1 cellular context compared by ENCODE assay signal in the genomic region with DNA sequence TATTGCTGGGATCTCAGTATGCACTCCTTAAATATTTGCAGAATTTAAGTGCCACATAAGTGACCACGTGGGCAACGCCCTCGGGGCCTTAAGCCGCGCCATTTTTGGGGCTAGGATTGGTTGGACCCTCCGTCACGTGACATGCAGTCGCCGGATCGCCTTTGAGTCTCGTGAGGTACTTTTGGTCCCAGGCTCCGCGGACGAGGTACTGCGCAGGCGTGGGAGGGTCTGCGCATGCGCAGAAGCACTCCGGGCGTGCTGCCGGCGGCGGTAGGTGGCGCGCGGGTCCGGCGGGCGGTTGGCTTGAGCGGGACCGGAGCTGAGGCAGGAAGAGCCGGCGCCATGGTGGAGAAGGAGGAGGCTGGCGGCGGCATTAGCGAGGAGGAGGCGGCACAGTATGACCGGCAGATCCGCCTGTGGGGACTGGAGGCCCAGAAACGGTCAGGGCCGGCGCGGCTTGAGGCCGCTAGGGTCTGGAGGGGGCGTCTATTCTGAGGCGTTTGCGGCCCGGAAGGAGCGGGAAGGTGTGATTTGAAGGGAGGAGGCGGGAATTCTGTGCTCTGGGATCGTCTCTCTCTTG.
TF ChIP-seq lines count a peak whose summit lies in the region.

A gene (plus strand): TSS at position 247 of the 580 bp plus-strand sequence. CDS start 96 bp downstream, at position 343.

TF ChIP-seq in HepG2, 621 proteins besides CTCF, POLR2A, EP300 and RAD21 (continued from another document and continues in another):
- TF ChIP-seq, protein P1, sequence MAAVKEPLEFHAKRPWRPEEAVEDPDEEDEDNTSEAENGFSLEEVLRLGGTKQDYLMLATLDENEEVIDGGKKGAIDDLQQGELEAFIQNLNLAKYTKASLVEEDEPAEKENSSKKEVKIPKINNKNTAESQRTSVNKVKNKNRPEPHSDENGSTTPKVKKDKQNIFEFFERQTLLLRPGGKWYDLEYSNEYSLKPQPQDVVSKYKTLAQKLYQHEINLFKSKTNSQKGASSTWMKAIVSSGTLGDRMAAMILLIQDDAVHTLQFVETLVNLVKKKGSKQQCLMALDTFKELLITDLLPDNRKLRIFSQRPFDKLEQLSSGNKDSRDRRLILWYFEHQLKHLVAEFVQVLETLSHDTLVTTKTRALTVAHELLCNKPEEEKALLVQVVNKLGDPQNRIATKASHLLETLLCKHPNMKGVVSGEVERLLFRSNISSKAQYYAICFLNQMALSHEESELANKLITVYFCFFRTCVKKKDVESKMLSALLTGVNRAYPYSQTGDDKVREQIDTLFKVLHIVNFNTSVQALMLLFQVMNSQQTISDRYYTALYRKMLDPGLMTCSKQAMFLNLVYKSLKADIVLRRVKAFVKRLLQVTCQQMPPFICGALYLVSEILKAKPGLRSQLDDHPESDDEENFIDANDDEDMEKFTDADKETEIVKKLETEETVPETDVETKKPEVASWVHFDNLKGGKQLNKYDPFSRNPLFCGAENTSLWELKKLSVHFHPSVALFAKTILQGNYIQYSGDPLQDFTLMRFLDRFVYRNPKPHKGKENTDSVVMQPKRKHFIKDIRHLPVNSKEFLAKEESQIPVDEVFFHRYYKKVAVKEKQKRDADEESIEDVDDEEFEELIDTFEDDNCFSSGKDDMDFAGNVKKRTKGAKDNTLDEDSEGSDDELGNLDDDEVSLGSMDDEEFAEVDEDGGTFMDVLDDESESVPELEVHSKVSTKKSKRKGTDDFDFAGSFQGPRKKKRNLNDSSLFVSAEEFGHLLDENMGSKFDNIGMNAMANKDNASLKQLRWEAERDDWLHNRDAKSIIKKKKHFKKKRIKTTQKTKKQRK (IDR thresholded peaks at IDR 0.05; ENCODE audit: low read length), result no peak
- TF ChIP-seq FOXJ3 (CRISPR knock-in tag; IDR thresholded peaks at IDR 0.05; ENCODE audit: borderline replicate concordance) (0 out of 2 replicates have a peak, but pooled peaks have one; percentile 17), SOX5 (CRISPR knock-in tag; IDR thresholded peaks at IDR 0.05; ENCODE audit: borderline replicate concordance) (peak; percentile 61; the same call in 1 of the 2 replicates), HNRNPLL (IDR thresholded peaks at IDR 0.05; ENCODE audit: low read depth, low read length, poor library complexity, severe bottlenecking) (peak; percentile 63), CBX1 (IDR thresholded peaks at IDR 0.05; ENCODE audit: low read depth) (peak; percentile 46), ZNF3 (CRISPR knock-in tag; IDR thresholded peaks at IDR 0.05) (no peak), ELF1 (CRISPR knock-in tag; IDR thresholded peaks at IDR 0.05) (peak; percentile 63), KDM5A (IDR thresholded peaks at IDR 0.05; ENCODE audit: borderline replicate concordance, low read length) (peak; percentile 56; the same call in 1 of the 2 replicates), TEAD3 (CRISPR knock-in tag; optimal IDR thresholded peaks at IDR 0.05; ENCODE audit: borderline replicate concordance) (peak; percentile 57), MIXL1 (CRISPR knock-in tag; IDR thresholded peaks at IDR 0.05) (peak; percentile 41; the same call in 1 of the 2 replicates), MTA1 (CRISPR knock-in tag; IDR thresholded peaks at IDR 0.05; ENCODE audit: borderline replicate concordance) (peak; percentile 37; the same call in 1 of the 2 replicates), PHF8 (CRISPR knock-in tag; IDR thresholded peaks at IDR 0.05) (peak; percentile 82), PITX1 (CRISPR knock-in tag; IDR thresholded peaks at IDR 0.05) (peak; percentile 65), ZNF775 (CRISPR knock-in tag; IDR thresholded peaks at IDR 0.05; ENCODE audit: borderline replicate concordance) (no peak), SP4 (CRISPR knock-in tag; IDR thresholded peaks at IDR 0.05) (peak; percentile 69; the same call in 1 of the 2 replicates), ZNF274 (CRISPR knock-in tag; IDR thresholded peaks at IDR 0.05) (peak; percentile 90), TARDBP (CRISPR knock-in tag; IDR thresholded peaks at IDR 0.05) (peak; percentile 62; the same call in 1 of the 2 replicates), TGIF2 (CRISPR knock-in tag; IDR thresholded peaks at IDR 0.05) (peak; percentile 54; the same call in 1 of the 2 replicates)
- TF ChIP-seq, protein P2, sequence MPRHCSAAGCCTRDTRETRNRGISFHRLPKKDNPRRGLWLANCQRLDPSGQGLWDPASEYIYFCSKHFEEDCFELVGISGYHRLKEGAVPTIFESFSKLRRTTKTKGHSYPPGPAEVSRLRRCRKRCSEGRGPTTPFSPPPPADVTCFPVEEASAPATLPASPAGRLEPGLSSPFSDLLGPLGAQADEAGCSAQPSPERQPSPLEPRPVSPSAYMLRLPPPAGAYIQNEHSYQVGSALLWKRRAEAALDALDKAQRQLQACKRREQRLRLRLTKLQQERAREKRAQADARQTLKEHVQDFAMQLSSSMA (CRISPR knock-in tag; IDR thresholded peaks at IDR 0.05), result peak; percentile 28
- TF ChIP-seq, protein P3, sequence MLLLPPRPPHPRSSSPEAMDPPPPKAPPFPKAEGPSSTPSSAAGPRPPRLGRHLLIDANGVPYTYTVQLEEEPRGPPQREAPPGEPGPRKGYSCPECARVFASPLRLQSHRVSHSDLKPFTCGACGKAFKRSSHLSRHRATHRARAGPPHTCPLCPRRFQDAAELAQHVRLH (CRISPR knock-in tag; IDR thresholded peaks at IDR 0.05; ENCODE audit: borderline replicate concordance, low read depth), result peak; percentile 52; the same call in 1 of the 2 replicates
- TF ChIP-seq, protein P4, sequence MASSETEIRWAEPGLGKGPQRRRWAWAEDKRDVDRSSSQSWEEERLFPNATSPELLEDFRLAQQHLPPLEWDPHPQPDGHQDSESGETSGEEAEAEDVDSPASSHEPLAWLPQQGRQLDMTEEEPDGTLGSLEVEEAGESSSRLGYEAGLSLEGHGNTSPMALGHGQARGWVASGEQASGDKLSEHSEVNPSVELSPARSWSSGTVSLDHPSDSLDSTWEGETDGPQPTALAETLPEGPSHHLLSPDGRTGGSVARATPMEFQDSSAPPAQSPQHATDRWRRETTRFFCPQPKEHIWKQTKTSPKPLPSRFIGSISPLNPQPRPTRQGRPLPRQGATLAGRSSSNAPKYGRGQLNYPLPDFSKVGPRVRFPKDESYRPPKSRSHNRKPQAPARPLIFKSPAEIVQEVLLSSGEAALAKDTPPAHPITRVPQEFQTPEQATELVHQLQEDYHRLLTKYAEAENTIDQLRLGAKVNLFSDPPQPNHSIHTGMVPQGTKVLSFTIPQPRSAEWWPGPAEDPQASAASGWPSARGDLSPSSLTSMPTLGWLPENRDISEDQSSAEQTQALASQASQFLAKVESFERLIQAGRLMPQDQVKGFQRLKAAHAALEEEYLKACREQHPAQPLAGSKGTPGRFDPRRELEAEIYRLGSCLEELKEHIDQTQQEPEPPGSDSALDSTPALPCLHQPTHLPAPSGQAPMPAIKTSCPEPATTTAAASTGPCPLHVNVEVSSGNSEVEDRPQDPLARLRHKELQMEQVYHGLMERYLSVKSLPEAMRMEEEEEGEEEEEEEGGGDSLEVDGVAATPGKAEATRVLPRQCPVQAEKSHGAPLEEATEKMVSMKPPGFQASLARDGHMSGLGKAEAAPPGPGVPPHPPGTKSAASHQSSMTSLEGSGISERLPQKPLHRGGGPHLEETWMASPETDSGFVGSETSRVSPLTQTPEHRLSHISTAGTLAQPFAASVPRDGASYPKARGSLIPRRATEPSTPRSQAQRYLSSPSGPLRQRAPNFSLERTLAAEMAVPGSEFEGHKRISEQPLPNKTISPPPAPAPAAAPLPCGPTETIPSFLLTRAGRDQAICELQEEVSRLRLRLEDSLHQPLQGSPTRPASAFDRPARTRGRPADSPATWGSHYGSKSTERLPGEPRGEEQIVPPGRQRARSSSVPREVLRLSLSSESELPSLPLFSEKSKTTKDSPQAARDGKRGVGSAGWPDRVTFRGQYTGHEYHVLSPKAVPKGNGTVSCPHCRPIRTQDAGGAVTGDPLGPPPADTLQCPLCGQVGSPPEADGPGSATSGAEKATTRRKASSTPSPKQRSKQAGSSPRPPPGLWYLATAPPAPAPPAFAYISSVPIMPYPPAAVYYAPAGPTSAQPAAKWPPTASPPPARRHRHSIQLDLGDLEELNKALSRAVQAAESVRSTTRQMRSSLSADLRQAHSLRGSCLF (CRISPR knock-in tag; IDR thresholded peaks at IDR 0.05; ENCODE audit: borderline replicate concordance), result no peak
- TF ChIP-seq, protein P5, sequence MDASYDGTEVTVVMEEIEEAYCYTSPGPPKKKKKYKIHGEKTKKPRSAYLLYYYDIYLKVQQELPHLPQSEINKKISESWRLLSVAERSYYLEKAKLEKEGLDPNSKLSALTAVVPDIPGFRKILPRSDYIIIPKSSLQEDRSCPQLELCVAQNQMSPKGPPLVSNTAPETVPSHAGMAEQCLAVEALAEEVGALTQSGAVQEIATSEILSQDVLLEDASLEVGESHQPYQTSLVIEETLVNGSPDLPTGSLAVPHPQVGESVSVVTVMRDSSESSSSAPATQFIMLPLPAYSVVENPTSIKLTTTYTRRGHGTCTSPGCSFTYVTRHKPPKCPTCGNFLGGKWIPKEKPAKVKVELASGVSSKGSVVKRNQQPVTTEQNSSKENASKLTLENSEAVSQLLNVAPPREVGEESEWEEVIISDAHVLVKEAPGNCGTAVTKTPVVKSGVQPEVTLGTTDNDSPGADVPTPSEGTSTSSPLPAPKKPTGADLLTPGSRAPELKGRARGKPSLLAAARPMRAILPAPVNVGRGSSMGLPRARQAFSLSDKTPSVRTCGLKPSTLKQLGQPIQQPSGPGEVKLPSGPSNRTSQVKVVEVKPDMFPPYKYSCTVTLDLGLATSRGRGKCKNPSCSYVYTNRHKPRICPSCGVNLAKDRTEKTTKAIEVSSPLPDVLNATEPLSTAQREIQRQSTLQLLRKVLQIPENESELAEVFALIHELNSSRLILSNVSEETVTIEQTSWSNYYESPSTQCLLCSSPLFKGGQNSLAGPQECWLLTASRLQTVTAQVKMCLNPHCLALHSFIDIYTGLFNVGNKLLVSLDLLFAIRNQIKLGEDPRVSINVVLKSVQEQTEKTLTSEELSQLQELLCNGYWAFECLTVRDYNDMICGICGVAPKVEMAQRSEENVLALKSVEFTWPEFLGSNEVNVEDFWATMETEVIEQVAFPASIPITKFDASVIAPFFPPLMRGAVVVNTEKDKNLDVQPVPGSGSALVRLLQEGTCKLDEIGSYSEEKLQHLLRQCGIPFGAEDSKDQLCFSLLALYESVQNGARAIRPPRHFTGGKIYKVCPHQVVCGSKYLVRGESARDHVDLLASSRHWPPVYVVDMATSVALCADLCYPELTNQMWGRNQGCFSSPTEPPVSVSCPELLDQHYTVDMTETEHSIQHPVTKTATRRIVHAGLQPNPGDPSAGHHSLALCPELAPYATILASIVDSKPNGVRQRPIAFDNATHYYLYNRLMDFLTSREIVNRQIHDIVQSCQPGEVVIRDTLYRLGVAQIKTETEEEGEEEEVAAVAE (CRISPR knock-in tag; IDR thresholded peaks at IDR 0.05; ENCODE audit: borderline replicate concordance), result no peak; the same call in 1 of the 2 replicates
- TF ChIP-seq, protein P6, sequence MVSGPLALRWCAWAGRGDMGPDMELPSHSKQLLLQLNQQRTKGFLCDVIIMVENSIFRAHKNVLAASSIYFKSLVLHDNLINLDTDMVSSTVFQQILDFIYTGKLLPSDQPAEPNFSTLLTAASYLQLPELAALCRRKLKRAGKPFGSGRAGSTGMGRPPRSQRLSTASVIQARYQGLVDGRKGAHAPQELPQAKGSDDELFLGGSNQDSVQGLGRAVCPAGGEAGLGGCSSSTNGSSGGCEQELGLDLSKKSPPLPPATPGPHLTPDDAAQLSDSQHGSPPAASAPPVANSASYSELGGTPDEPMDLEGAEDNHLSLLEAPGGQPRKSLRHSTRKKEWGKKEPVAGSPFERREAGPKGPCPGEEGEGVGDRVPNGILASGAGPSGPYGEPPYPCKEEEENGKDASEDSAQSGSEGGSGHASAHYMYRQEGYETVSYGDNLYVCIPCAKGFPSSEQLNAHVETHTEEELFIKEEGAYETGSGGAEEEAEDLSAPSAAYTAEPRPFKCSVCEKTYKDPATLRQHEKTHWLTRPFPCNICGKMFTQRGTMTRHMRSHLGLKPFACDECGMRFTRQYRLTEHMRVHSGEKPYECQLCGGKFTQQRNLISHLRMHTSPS (CRISPR knock-in tag; IDR thresholded peaks at IDR 0.05; ENCODE audit: low read depth), result 0 out of 2 replicates have a peak, but pooled peaks have one; percentile 23
- TF ChIP-seq, protein P7, sequence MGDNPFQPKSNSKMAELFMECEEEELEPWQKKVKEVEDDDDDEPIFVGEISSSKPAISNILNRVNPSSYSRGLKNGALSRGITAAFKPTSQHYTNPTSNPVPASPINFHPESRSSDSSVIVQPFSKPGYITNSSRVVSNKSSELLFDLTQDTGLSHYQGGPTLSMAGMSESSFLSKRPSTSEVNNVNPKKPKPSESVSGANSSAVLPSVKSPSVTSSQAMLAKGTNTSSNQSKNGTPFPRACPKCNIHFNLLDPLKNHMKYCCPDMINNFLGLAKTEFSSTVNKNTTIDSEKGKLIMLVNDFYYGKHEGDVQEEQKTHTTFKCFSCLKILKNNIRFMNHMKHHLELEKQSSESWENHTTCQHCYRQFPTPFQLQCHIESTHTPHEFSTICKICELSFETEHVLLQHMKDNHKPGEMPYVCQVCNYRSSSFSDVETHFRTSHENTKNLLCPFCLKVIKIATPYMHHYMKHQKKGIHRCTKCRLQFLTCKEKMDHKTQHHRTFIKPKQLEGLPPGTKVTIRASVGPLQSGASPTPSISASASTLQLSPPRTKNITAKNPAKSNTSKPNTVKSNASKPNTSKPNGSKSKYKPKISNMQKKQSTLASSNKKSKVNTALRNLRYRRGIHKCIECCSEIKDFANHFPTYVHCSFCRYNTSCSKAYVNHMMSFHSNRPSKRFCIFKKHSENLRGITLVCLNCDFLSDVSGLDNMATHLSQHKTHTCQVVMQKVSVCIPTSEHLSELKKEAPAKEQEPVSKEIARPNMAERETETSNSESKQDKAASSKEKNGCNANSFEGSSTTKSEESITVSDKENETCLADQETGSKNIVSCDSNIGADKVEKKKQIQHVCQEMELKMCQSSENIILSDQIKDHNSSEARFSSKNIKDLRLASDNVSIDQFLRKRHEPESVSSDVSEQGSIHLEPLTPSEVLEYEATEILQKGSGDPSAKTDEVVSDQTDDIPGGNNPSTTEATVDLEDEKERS (CRISPR knock-in tag; IDR thresholded peaks at IDR 0.05), result peak; percentile 39; the same call in 1 of the 2 replicates
- TF ChIP-seq, protein P8, sequence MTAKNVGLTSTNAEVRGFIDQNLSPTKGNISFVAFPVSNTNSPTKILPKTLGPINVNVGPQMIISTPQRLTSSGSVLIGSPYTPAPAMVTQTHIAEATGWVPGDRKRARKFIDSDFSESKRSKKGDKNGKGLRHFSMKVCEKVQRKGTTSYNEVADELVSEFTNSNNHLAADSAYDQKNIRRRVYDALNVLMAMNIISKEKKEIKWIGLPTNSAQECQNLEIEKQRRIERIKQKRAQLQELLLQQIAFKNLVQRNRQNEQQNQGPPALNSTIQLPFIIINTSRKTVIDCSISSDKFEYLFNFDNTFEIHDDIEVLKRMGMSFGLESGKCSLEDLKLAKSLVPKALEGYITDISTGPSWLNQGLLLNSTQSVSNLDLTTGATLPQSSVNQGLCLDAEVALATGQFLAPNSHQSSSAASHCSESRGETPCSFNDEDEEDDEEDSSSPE (CRISPR knock-in tag; IDR thresholded peaks at IDR 0.05), result peak; percentile 93
